ENCODE assay signal across 11 cellular contexts in genomic region chr2:231308631-231309414, GRCh38.
DNase-seq lines count a peak whose midpoint lies in the region; ATAC-seq and TF ChIP-seq lines count a peak whose summit lies in the region.
"Had no signal": no experiment of that assay in that cellular context is flagged by ENCODE, and none has a peak within 500 bp of the region (broad histone marks: within the 10 kb centered on the region; RNA-seq: fewer than 3 reads in every experiment).

No MANE protein-coding gene starts in this region.

- peak; percentile 24 for DNase-seq in EH (ENCODE audit: low read depth)
- DNase-seq in NCI-H69 (lab: John Stamatoyannopoulos, UW) = peak; percentile 0
- DNase-seq in choroid plexus epithelial cell (ENCODE audit: low read depth) = peak; percentile 63
- peak; percentile 3 for DNase-seq in midbrain (lab: John Stamatoyannopoulos, UW)
- no peak for DNase-seq in NCI-H748 treated with DMSO at 0.1 percent for 48 hours (lab: John Stamatoyannopoulos, UW)
- no peak for DNase-seq in NCI-H510A treated with DMSO at 0.1 percent for 48 hours (lab: John Stamatoyannopoulos, UW)
- DNase-seq: CD8-positive, alpha-beta memory T cell; MV-4-11; psoas muscle had no signal

- no peak for TF ChIP-seq CTCF in choroid plexus epithelial cell (conservative IDR thresholded peaks at IDR 0.05; ENCODE audit: low read depth, low read length)

- no peak overlapping the region for H3K4me3 ChIP-seq in choroid plexus epithelial cell (ENCODE audit: low read depth, low read length)
- H3K4me3 ChIP-seq: psoas muscle had no signal

- no peak for ATAC-seq in HG02642 (IDR thresholded peaks at IDR 0.05; ENCODE audit: poor library complexity, unreplicated experiment)
- no peak for ATAC-seq in GM19467 (IDR thresholded peaks at IDR 0.05; ENCODE audit: unreplicated experiment)
- ATAC-seq: psoas muscle had no signal

Comparison
In these comparisons a context has a peak if more than half of its experiments do, and no peak if none do; other contexts are left out.
1. DNase-seq: peak in EH (single experiment), NCI-H69 (single experiment), choroid plexus epithelial cell (single experiment) and midbrain (single experiment); none in NCI-H748 treated with DMSO at 0.1 percent for 48 hours (single experiment) and NCI-H510A treated with DMSO at 0.1 percent for 48 hours (single experiment).